8 cellular contexts compared by ENCODE assay signal in genomic region chr16:77599793-77600415, GRCh38.
DNase-seq lines count a peak whose midpoint lies in the region; ATAC-seq and TF ChIP-seq lines count a peak whose summit lies in the region.

No MANE protein-coding gene starts in this region.

- no peak overlapping the region for H3K4me3 Mint-ChIP-seq in glutamatergic neuron (ENCODE audit: unreplicated experiment)
- H3K4me3 Mint-ChIP-seq in activated T-helper 17 cell treated with anti-CD3 and anti-CD28 coated beads, Interleukin-2, amount 50 U/mL, for 72 hours = no peak overlapping the region

- no peaks in the 10 kb centered on the region for H3K4me1 Mint-ChIP-seq in glutamatergic neuron (ENCODE audit: low read depth, unreplicated experiment)
- H3K4me1 Mint-ChIP-seq in activated T-helper 17 cell treated with anti-CD3 and anti-CD28 coated beads, Interleukin-2, amount 50 U/mL, for 72 hours = no peaks in the 10 kb centered on the region

- H3K4me1 ChIP-seq in left ventricle myocardium inferior = peaks cover 2% of the 10 kb centered on the region
- no peaks in the 10 kb centered on the region for H3K4me1 ChIP-seq in gastroesophageal sphincter

- no peaks in the 10 kb centered on the region for H3K36me3 Mint-ChIP-seq in glutamatergic neuron (ENCODE audit: unreplicated experiment)
- no peaks in the 10 kb centered on the region for H3K36me3 Mint-ChIP-seq in activated T-helper 17 cell treated with anti-CD3 and anti-CD28 coated beads, Interleukin-2, amount 50 U/mL, for 72 hours (ENCODE audit: low read depth)

- H3K27me3 ChIP-seq in left ventricle myocardium inferior (ENCODE audit: low read depth) (no peaks in the 10 kb centered on the region), gastroesophageal sphincter (peaks cover 9% of the 10 kb centered on the region)

- TF ChIP-seq EP300 in gastroesophageal sphincter (IDR thresholded peaks at IDR 0.05) = no peak

- H3K4me3 ChIP-seq in left ventricle myocardium inferior (no peak overlapping the region), gastroesophageal sphincter (no peak overlapping the region)

- TF ChIP-seq POLR2A in gastroesophageal sphincter (IDR thresholded peaks at IDR 0.05) = no peak

- H3K27me3 Mint-ChIP-seq in glutamatergic neuron (ENCODE audit: unreplicated experiment) = no peaks in the 10 kb centered on the region
- peaks cover 38% of the 10 kb centered on the region for H3K27me3 Mint-ChIP-seq in activated T-helper 17 cell treated with anti-CD3 and anti-CD28 coated beads, Interleukin-2, amount 50 U/mL, for 72 hours

- no peak overlapping the region for H3K27ac Mint-ChIP-seq in glutamatergic neuron (ENCODE audit: unreplicated experiment)
- H3K27ac Mint-ChIP-seq in activated T-helper 17 cell treated with anti-CD3 and anti-CD28 coated beads, Interleukin-2, amount 50 U/mL, for 72 hours = no peak overlapping the region

- no peak for DNase-seq in left ventricle myocardium inferior
- DNase-seq in Right ventricle myocardium superior = no peak
- DNase-seq in HuH-7 (ENCODE audit: low spot score) = peak; percentile 27
- peak; percentile 67 for DNase-seq in glutamatergic neuron
- no peak for DNase-seq in C1 segment of cervical spinal cord (lab: John Stamatoyannopoulos, UW)

- H3K27ac ChIP-seq in left ventricle myocardium inferior (replicated peaks) (no peak overlapping the region), gastroesophageal sphincter (no peak overlapping the region)

- H3K36me3 ChIP-seq in left ventricle myocardium inferior (no peaks in the 10 kb centered on the region), gastroesophageal sphincter (no peaks in the 10 kb centered on the region)

- H3K9me3 Mint-ChIP-seq in glutamatergic neuron (ENCODE audit: unreplicated experiment) = no peaks in the 10 kb centered on the region
- H3K9me3 Mint-ChIP-seq in activated T-helper 17 cell treated with anti-CD3 and anti-CD28 coated beads, Interleukin-2, amount 50 U/mL, for 72 hours = no peaks in the 10 kb centered on the region

- H3K9me3 ChIP-seq in left ventricle myocardium inferior (replicated peaks) = peaks cover 34% of the 10 kb centered on the region
- peaks cover 0 to 33% (median 0%) of the 10 kb centered on the region in 3 donors for H3K9me3 ChIP-seq in gastroesophageal sphincter

- intact Hi-C loops in left ventricle myocardium inferior (cut with micrococcal nuclease) (no loop called here), Right ventricle myocardium superior (cut with DNase I) (no loop called here)

- TF ChIP-seq CTCF in left ventricle myocardium inferior (IDR thresholded peaks at IDR 0.05; ENCODE audit: borderline replicate concordance) (peak; percentile 73), glutamatergic neuron (IDR thresholded peaks at IDR 0.05; ENCODE audit: partially characterized antibody, unreplicated experiment) (peak; percentile 84), gastroesophageal sphincter (IDR thresholded peaks at IDR 0.05) (peak in 2 of 4 experiments; percentile 18 to 43)

- ATAC-seq in Right ventricle myocardium superior (ENCODE audit: poor library complexity) (no peak), SK-N-SH treated with all-trans-retinoic acid at 6 μM for 48 hours (peak; percentile 77), gastroesophageal sphincter (no peak)
- no peak for ATAC-seq in activated T-helper 17 cell treated with anti-CD3 and anti-CD28 coated beads, Interleukin-2, amount 50 U/mL, for 72 hours (replicated peaks)

TF ChIP-seq in SK-N-SH treated with all-trans-retinoic acid at 6 μM for 48 hours, 23 proteins besides CTCF, POLR2A, EP300 and RAD21:
- TF ChIP-seq TSHZ2 (CRISPR knock-in tag; IDR thresholded peaks at IDR 0.05) = no peak
- no peak for TF ChIP-seq ARNTL (CRISPR knock-in tag; IDR thresholded peaks at IDR 0.05; ENCODE audit: borderline replicate concordance, low read depth)
- TF ChIP-seq PATZ1 (CRISPR knock-in tag; IDR thresholded peaks at IDR 0.05; ENCODE audit: borderline replicate concordance) = no peak
- no peak for TF ChIP-seq SNAI2 (CRISPR knock-in tag; IDR thresholded peaks at IDR 0.05)
- TF ChIP-seq TCF4 (CRISPR knock-in tag; IDR thresholded peaks at IDR 0.05; ENCODE audit: borderline replicate concordance) = no peak
- no peak for TF ChIP-seq CREB5 (CRISPR knock-in tag; IDR thresholded peaks at IDR 0.05; ENCODE audit: low read depth)
- no peak for TF ChIP-seq BACH2 (CRISPR knock-in tag; IDR thresholded peaks at IDR 0.05; ENCODE audit: borderline replicate concordance)
- no peak for TF ChIP-seq POU6F1 (CRISPR knock-in tag; IDR thresholded peaks at IDR 0.05; ENCODE audit: borderline replicate concordance, low read depth)
- no peak for TF ChIP-seq PPARA (CRISPR knock-in tag; IDR thresholded peaks at IDR 0.05; ENCODE audit: borderline replicate concordance)
- TF ChIP-seq ESRRG (CRISPR knock-in tag; IDR thresholded peaks at IDR 0.05) = no peak
- TF ChIP-seq RARB (CRISPR knock-in tag; IDR thresholded peaks at IDR 0.05) = no peak
- no peak for TF ChIP-seq ZFP3 (CRISPR knock-in tag; IDR thresholded peaks at IDR 0.05)
- TF ChIP-seq TOX (CRISPR knock-in tag; IDR thresholded peaks at IDR 0.05; ENCODE audit: borderline replicate concordance) = no peak
- no peak for TF ChIP-seq ZC3H10 (CRISPR knock-in tag; IDR thresholded peaks at IDR 0.05)
- TF ChIP-seq ZNF70 (CRISPR knock-in tag; IDR thresholded peaks at IDR 0.05) = no peak
- no peak for TF ChIP-seq OSR1 (CRISPR knock-in tag; IDR thresholded peaks at IDR 0.05)
- TF ChIP-seq CSDC2 (CRISPR knock-in tag; IDR thresholded peaks at IDR 0.05) = no peak
- no peak for TF ChIP-seq ZFP30 (CRISPR knock-in tag; IDR thresholded peaks at IDR 0.05)

Comparison
In these comparisons a context has a peak if more than half of its experiments do, and no peak if none do; other contexts are left out.
1. DNase-seq: peak in HuH-7 (single experiment) and glutamatergic neuron (single experiment); none in left ventricle myocardium inferior (single experiment), Right ventricle myocardium superior (single experiment) and C1 segment of cervical spinal cord (0 of 14).